1 cellular context compared by ENCODE assay signal in the genomic region with DNA sequence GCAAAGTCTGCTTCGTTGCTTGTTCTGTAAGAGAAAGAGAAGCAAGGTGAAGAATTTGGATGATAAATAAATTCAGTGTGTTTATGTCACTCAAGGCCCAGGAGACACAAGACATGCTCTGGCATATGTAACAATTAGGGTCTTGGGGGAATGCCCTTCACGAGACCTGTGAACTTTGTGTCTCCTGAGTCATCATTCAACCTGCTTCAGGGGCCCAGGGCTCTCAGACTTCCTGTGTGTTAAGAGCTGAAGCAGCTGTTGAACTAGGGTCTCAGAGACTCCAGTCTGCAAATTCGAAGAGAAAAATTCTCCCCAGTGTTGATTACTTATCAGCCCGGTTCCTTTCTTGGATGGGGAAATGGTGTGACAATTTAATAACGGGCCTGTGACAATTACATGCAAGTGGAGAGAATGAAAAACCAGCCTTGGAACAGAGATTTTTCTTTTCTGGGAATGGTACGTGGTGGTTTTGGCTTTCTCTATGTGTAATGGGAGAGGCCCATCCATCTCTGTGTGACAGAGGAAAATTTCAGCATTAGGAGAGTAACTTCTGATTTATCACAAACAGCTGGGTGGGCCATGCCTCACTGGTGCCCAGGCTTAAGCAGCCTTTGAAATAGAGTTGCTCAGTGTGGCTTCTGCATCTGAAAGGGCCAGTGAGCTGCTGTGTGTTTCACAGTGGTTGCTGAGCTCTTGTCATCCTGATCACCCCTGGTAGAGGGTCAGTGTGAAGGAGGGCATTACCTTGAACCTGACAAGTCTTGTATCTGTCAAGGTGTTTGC.
TF ChIP-seq lines count a peak whose summit lies in the region.

No MANE protein-coding gene starts in this region.

TF ChIP-seq in IMR-90, 13 proteins besides CTCF, POLR2A, EP300 and RAD21:
- TF ChIP-seq, protein P1, sequence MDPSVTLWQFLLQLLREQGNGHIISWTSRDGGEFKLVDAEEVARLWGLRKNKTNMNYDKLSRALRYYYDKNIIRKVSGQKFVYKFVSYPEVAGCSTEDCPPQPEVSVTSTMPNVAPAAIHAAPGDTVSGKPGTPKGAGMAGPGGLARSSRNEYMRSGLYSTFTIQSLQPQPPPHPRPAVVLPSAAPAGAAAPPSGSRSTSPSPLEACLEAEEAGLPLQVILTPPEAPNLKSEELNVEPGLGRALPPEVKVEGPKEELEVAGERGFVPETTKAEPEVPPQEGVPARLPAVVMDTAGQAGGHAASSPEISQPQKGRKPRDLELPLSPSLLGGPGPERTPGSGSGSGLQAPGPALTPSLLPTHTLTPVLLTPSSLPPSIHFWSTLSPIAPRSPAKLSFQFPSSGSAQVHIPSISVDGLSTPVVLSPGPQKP (IDR thresholded peaks at IDR 0.05; ENCODE audit: borderline replicate concordance, low read depth, low read length): no peak
- TF ChIP-seq MXI1 (IDR thresholded peaks at IDR 0.05; ENCODE audit: borderline replicate concordance, low read depth, low read length): no peak
